Comparison of ENCODE assay signal across 34 cellular contexts in the genomic region with DNA sequence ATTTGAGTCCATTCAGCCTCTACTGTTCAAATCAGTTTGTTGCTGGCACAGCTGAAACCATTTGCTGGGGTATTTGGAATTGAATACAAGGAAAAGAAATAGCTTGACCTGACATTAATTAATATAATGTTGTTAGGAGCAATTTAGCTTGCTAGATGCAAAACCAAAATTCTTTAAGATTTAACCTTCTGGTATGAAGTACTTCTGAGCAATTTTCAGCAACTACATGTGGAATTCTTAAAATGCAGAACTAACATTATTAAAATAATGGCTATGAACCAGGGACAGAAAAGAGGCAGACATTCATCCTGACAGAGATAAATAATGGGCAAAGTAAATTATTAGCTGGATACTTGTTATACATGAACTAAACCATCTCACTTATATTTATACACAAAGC.
"Had no signal": no experiment of that assay in that cellular context is flagged by ENCODE, and none has a peak within 500 bp of the region (broad histone marks: within the 10 kb centered on the region; RNA-seq: fewer than 3 reads in every experiment).

No MANE protein-coding gene starts in this region.

- H3K9me3 ChIP-seq: MG63 had no signal

- DNase-seq: Karpas-422, Kasumi-1, MG63, MM.1S, MV-4-11, NCI-H1048, NCI-H1092, NCI-H1092 treated with DMSO at 0.1 percent for 48 hours, NCI-H1105, NCI-H1105 treated with DMSO at 0.1 percent for 48 hours, NCI-H1417, NCI-H1417 treated with DMSO at 0.1 percent for 48 hours, NCI-H1436, NCI-H1436 treated with DMSO at 0.1 percent for 48 hours, NCI-H146, NCI-H1694, NCI-H1694 treated with DMSO at 0.1 percent for 48 hours, NCI-H187, NCI-H187 treated with DMSO at 0.1 percent for 48 hours, NCI-H1930, NCI-H2029, NCI-H2029 treated with DMSO at 0.1 percent for 48 hours, NCI-H2081, NCI-H2081 treated with DMSO at 0.1 percent for 48 hours, NCI-H2107, NCI-H2171, NCI-H2171 treated with DMSO at 0.1 percent for 48 hours, NCI-H2227 treated with DMSO at 0.1 percent for 48 hours, NCI-H226, NCI-H345, NCI-H446, NCI-H446 treated with DMSO at 0.1 percent for 48 hours, NCI-H510A had no signal

- H3K4me3 ChIP-seq: MG63 had no signal

- H3K36me3 ChIP-seq: MG63 had no signal

- H3K9ac ChIP-seq: KMS-11 had no signal

- H3K27ac ChIP-seq: KMS-11 had no signal

- H3K4me2 ChIP-seq: KMS-11 had no signal

- H3K27me3 ChIP-seq: MG63 had no signal
